In genomic region chr12:125001636-125002035, GRCh38 we compare ENCODE assay signal across 34 cellular contexts.
"Had no signal": no experiment of that assay in that cellular context is flagged by ENCODE, and none has a peak within 500 bp of the region (broad histone marks: within the 10 kb centered on the region; RNA-seq: fewer than 3 reads in every experiment).

No MANE protein-coding gene starts in this region.

- H3K4me3 ChIP-seq: ascending aorta, cardiac muscle cell, MG63 had no signal

- ATAC-seq: activated CD8-positive, alpha-beta memory T cell treated with anti-CD3 and anti-CD28 coated beads, Interleukin-2, amount 10 ng/mL, durations not matched to agents 7 days and 5 days; PC-3 had no signal

- H3K27me3 ChIP-seq: ascending aorta, cardiac muscle cell, MG63 had no signal

- H3K4me1 ChIP-seq: ascending aorta had no signal

- H3K27ac Mint-ChIP-seq: activated B cell treated with CpG ODN at 0.5 μM for 24 hours; activated CD4-positive, alpha-beta memory T cell treated with anti-CD3 and anti-CD28 coated beads, Interleukin-2, amount 10 ng/mL, durations not matched to agents 7 days and 5 days; activated CD8-positive, alpha-beta memory T cell treated with anti-CD3 and anti-CD28 coated beads, Interleukin-2, amount 10 ng/mL, durations not matched to agents 7 days and 5 days; activated naive CD8-positive, alpha-beta T cell treated with anti-CD3 and anti-CD28 coated beads, Interleukin-2, amount 10 ng/mL, durations not matched to agents 7 days and 5 days had no signal

- H3K9me3 Mint-ChIP-seq: activated B cell treated with CpG ODN at 0.5 μM for 24 hours; activated CD4-positive, alpha-beta memory T cell treated with anti-CD3 and anti-CD28 coated beads, Interleukin-2, amount 10 ng/mL, durations not matched to agents 7 days and 5 days; activated naive CD8-positive, alpha-beta T cell treated with anti-CD3 and anti-CD28 coated beads, Interleukin-2, amount 10 ng/mL, durations not matched to agents 7 days and 5 days; central memory CD8-positive, alpha-beta T cell had no signal

- H3K27me3 Mint-ChIP-seq: activated B cell treated with CpG ODN at 0.5 μM for 24 hours; activated CD4-positive, alpha-beta memory T cell treated with anti-CD3 and anti-CD28 coated beads, Interleukin-2, amount 10 ng/mL, durations not matched to agents 7 days and 5 days; activated CD8-positive, alpha-beta memory T cell treated with anti-CD3 and anti-CD28 coated beads, Interleukin-2, amount 10 ng/mL, durations not matched to agents 7 days and 5 days; activated naive CD8-positive, alpha-beta T cell treated with anti-CD3 and anti-CD28 coated beads, Interleukin-2, amount 10 ng/mL, durations not matched to agents 7 days and 5 days; central memory CD8-positive, alpha-beta T cell had no signal

- H3K36me3 ChIP-seq: ascending aorta, cardiac muscle cell, MG63 had no signal

- H3K27ac ChIP-seq: ascending aorta, cardiac muscle cell, VCaP had no signal

- DNase-seq: activated B cell treated with CpG ODN at 0.5 μM for 24 hours; activated CD4-positive, alpha-beta memory T cell treated with anti-CD3 and anti-CD28 coated beads, Interleukin-2, amount 10 ng/mL, durations not matched to agents 7 days and 5 days; activated CD4-positive, alpha-beta T cell treated with anti-CD3 and anti-CD28 coated beads for 48 hours; activated CD4-positive, CD25-positive, alpha-beta regulatory T cell treated with anti-CD3 and anti-CD28 coated beads, Interleukin-2, amount 50 U/mL, for 72 hours; activated CD8-positive, alpha-beta memory T cell treated with anti-CD3 and anti-CD28 coated beads for 24 hours; activated CD8-positive, alpha-beta memory T cell treated with anti-CD3 and anti-CD28 coated beads, Interleukin-2, amount 10 ng/mL, durations not matched to agents 7 days and 5 days; activated CD8-positive, alpha-beta memory T cell treated with anti-CD3 and anti-CD28 coated beads, Interleukin-2, amount 50 U/mL, for 48 hours; activated effector memory CD4-positive, alpha-beta T cell treated with anti-CD3 and anti-CD28 coated beads, Interleukin-2, amount 50 U/mL, for 16 hours; activated naive CD4-positive, alpha-beta T cell; activated naive CD4-positive, alpha-beta T cell treated with anti-CD3 and anti-CD28 coated beads, Interleukin-2, amount 50 U/mL, for 16 hours; activated naive CD8-positive, alpha-beta T cell treated with anti-CD3 and anti-CD28 coated beads, Interleukin-2, amount 10 ng/mL, durations not matched to agents 7 days and 5 days; activated T-cell treated with anti-CD3 and anti-CD28 coated beads, Interleukin-2, amount 50 U/mL, for 48 hours; amygdala; Kasumi-1; MG63; NCI-H1048; NCI-H1105 treated with DMSO at 0.1 percent for 48 hours; NCI-H1436; NCI-H1694; NCI-H1930; NCI-H2081 treated with DMSO at 0.1 percent for 48 hours; NCI-H226; NCI-H446 treated with DMSO at 0.1 percent for 48 hours; NCI-H524 treated with DMSO at 0.1 percent for 48 hours; PC-3; Right ventricle myocardium superior; SW 1271; T-helper 1 cell; T-helper 2 cell; T-helper 9 cell had no signal

- H3K9me3 ChIP-seq: ascending aorta, MG63 had no signal

- H3K4me3 Mint-ChIP-seq: activated B cell treated with CpG ODN at 0.5 μM for 24 hours; activated CD4-positive, alpha-beta memory T cell treated with anti-CD3 and anti-CD28 coated beads, Interleukin-2, amount 10 ng/mL, durations not matched to agents 7 days and 5 days; activated CD8-positive, alpha-beta memory T cell treated with anti-CD3 and anti-CD28 coated beads, Interleukin-2, amount 10 ng/mL, durations not matched to agents 7 days and 5 days; activated naive CD8-positive, alpha-beta T cell treated with anti-CD3 and anti-CD28 coated beads, Interleukin-2, amount 10 ng/mL, durations not matched to agents 7 days and 5 days; central memory CD8-positive, alpha-beta T cell had no signal
